Comparison of ENCODE assay signal across 29 cellular contexts in the genomic region with DNA sequence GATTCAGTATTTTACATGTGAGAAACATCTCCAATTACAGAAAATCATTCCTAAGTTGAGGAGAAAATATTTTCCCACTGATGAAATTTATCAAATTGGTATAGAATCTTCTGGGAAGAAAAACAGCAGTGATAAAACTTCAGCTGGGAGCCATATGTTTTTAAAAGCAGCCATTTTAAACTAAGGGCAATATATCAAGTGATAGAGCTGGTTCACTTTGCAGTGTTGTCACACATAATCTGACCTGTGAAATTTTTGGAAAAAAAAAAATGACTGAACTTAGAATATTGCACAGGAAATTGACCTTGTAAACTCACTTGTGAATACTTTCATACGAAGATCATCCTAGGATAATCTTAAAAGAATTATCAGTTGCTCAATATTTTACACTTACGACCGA. TPM values are rescaled to one million over a fixed set of nuclear protein-coding genes. Genes with fewer than 3 reads are reported as not detected.
DNase-seq lines count a peak whose midpoint lies in the region; FAIRE-seq and TF ChIP-seq lines count a peak whose summit lies in the region.
"Had no signal": no experiment of that assay in that cellular context is flagged by ENCODE, and none has a peak within 500 bp of the region (broad histone marks: within the 10 kb centered on the region; RNA-seq: fewer than 3 reads in every experiment).

No MANE protein-coding gene starts in this region.

- H3K4me1 Mint-ChIP-seq in HFFc6 (ENCODE audit: low read depth): peaks cover 13% of the 10 kb centered on the region
- peaks cover 19% of the 10 kb centered on the region for H3K4me1 Mint-ChIP-seq in activated T-cell treated with anti-CD3 and anti-CD28 coated beads, Interleukin-2, amount 50 U/mL, for 24 hours (ENCODE audit: low read depth)

- peak; percentile 11 for DNase-seq in AG08395 (ENCODE audit: low spot score)
- DNase-seq in EL: peak; percentile 51
- DNase-seq in HFFc6: no peak
- no peak for DNase-seq in mesenchymal stem cell
- DNase-seq in effector CD8-positive, alpha-beta T cell (lab: John Stamatoyannopoulos, UW): no peak
- DNase-seq in activated T-cell treated with anti-CD3 and anti-CD28 coated beads, Interleukin-2, amount 50 U/mL, for 24 hours: no peak
- DNase-seq in GM12892 (ENCODE audit: insufficient read length): no peak
- no peak for DNase-seq in NCI-H2196 treated with DMSO at 0.1 percent for 48 hours (lab: John Stamatoyannopoulos, UW; ENCODE audit: unreplicated experiment)
- DNase-seq: 8988T; Caco-2; CD8-positive, alpha-beta T cell; DMS 273 treated with DMSO at 0.1 percent for 48 hours; DMS79; Kasumi-1; MV-4-11; NCI-H1105; NCI-H146; NCI-H1930; NCI-H2107; NCI-H446; NCI-H524 treated with DMSO at 0.1 percent for 48 hours; NCI-H82; NK-92 treated with Interleukin-12 subunit alpha and Interleukin-12 subunit beta, amount 100 ng/mL, for 24 hours; PC-3; SJCRH30; T-helper 1 cell had no signal

- H2BK15ac ChIP-seq in mesenchymal stem cell (ENCODE audit: low read depth, poor library complexity, severe bottlenecking): no peak overlapping the region

- no peaks in the 10 kb centered on the region for H3K4me1 ChIP-seq in mesenchymal stem cell (ENCODE audit: control insufficient read depth, insufficient read depth, low read depth, low read length)
- H3K4me1 ChIP-seq: SJCRH30 had no signal

- H3K4ac ChIP-seq in mesenchymal stem cell (ENCODE audit: low read depth in 1 of 2, low read length in 2 of 2): no peak overlapping the region

- no peak overlapping the region for H3K4me2 ChIP-seq in mesenchymal stem cell (ENCODE audit: low read length, poor library complexity, severe bottlenecking)

- H3K36me3 Mint-ChIP-seq in HFFc6 (ENCODE audit: low read depth): no peaks in the 10 kb centered on the region
- H3K36me3 Mint-ChIP-seq in activated T-cell treated with anti-CD3 and anti-CD28 coated beads, Interleukin-2, amount 50 U/mL, for 24 hours (ENCODE audit: low read depth): no peaks in the 10 kb centered on the region
- H3K36me3 Mint-ChIP-seq: CD8-positive, alpha-beta T cell had no signal

- H3K27ac ChIP-seq in mesenchymal stem cell (ENCODE audit: low read length, poor library complexity, severe bottlenecking): no peak overlapping the region
- H3K27ac ChIP-seq: C4-2B, SJCRH30 had no signal

- TF ChIP-seq POLR2A in GM12892 (IDR thresholded peaks at IDR 0.05; ENCODE audit: low read depth, low read length): no peak

- no peak overlapping the region for H3K18ac ChIP-seq in mesenchymal stem cell (ENCODE audit: low read depth in 1 of 2, low read length in 2 of 2)

- no peak overlapping the region for H2AK5ac ChIP-seq in mesenchymal stem cell (ENCODE audit: low read length, severe bottlenecking)

- H3K27me3 ChIP-seq in mesenchymal stem cell (ENCODE audit: control insufficient read depth in 1 of 2, insufficient read depth in 1 of 2, low read length in 2 of 2): no peaks in the 10 kb centered on the region

- H4K8ac ChIP-seq in mesenchymal stem cell (ENCODE audit: low read length): no peak overlapping the region

- H3K14ac ChIP-seq in mesenchymal stem cell (ENCODE audit: low read length in 2 of 2): no peak overlapping the region

- no peak for FAIRE-seq in GM12892 (lab: Jason Lieb, UNC)
- FAIRE-seq: H1, HepG2 had no signal

- peak overlapping the region in 1 of 2 experiments; percentile 14 for H3K4me3 ChIP-seq in mesenchymal stem cell (ENCODE audit: insufficient read depth in 1 of 2, low read depth in 1 of 2, low read length in 2 of 2)
- H3K4me3 ChIP-seq: SJCRH30 had no signal

- H4K91ac ChIP-seq in mesenchymal stem cell (ENCODE audit: low read length): no peak overlapping the region

- no peaks in the 10 kb centered on the region; the same call in 1 of the 2 replicates for H3K27me3 Mint-ChIP-seq in HFFc6 (ENCODE audit: insufficient read depth)
- H3K27me3 Mint-ChIP-seq in activated T-cell treated with anti-CD3 and anti-CD28 coated beads, Interleukin-2, amount 50 U/mL, for 24 hours: no peaks in the 10 kb centered on the region

- no peak overlapping the region for H2AFZ ChIP-seq in mesenchymal stem cell (ENCODE audit: low read depth, low read length)

- no peaks in the 10 kb centered on the region for H3K79me1 ChIP-seq in mesenchymal stem cell (replicated peaks; ENCODE audit: low read length, poor library complexity, severe bottlenecking)

- TF ChIP-seq CTCF in HFFc6 (IDR thresholded peaks at IDR 0.05): no peak

- peak overlapping the region; percentile 44 for H3K9ac ChIP-seq in mesenchymal stem cell (ENCODE audit: low read length)

- H2BK120ac ChIP-seq in mesenchymal stem cell (ENCODE audit: low read depth, low read length): no peak overlapping the region

- no peak overlapping the region for H3K23ac ChIP-seq in mesenchymal stem cell (ENCODE audit: low read length in 2 of 2)

- H2BK5ac ChIP-seq in mesenchymal stem cell (ENCODE audit: low read depth, low read length, poor library complexity, severe bottlenecking): no peak overlapping the region

- H3K9me3 Mint-ChIP-seq in HFFc6: no peaks in the 10 kb centered on the region
- no peaks in the 10 kb centered on the region for H3K9me3 Mint-ChIP-seq in activated T-cell treated with anti-CD3 and anti-CD28 coated beads, Interleukin-2, amount 50 U/mL, for 24 hours
- H3K9me3 Mint-ChIP-seq: CD8-positive, alpha-beta T cell had no signal

- peak overlapping the region; percentile 18; the same call in 1 of the 2 replicates for H3K27ac Mint-ChIP-seq in HFFc6
- H3K27ac Mint-ChIP-seq in activated T-cell treated with anti-CD3 and anti-CD28 coated beads, Interleukin-2, amount 50 U/mL, for 24 hours: no peak overlapping the region
- H3K27ac Mint-ChIP-seq: CD8-positive, alpha-beta T cell had no signal

- no peak overlapping the region for H2BK12ac ChIP-seq in mesenchymal stem cell (ENCODE audit: low read length in 2 of 2)

- no peaks in the 10 kb centered on the region for H3K36me3 ChIP-seq in mesenchymal stem cell (ENCODE audit: control insufficient read depth in 1 of 2, insufficient read depth in 2 of 2, low read depth in 1 of 2, low read length in 2 of 2)
- H3K36me3 ChIP-seq: SJCRH30 had no signal

- H3K4me3 Mint-ChIP-seq in HFFc6: peak overlapping the region; percentile 67
- H3K4me3 Mint-ChIP-seq in activated T-cell treated with anti-CD3 and anti-CD28 coated beads, Interleukin-2, amount 50 U/mL, for 24 hours: no peak overlapping the region
- H3K4me3 Mint-ChIP-seq: CD8-positive, alpha-beta T cell had no signal

- no CpG with 5 or more reads among the region's 3 CpGs for WGBS in mesenchymal stem cell

- no peaks in the 10 kb centered on the region for H3K9me3 ChIP-seq in mesenchymal stem cell (ENCODE audit: control insufficient read depth, low read length)
- H3K9me3 ChIP-seq: Caco-2, SJCRH30 had no signal

RNA-seq across cellular contexts. Expression of gene EZH2, which starts 10.5 kb away (rescaled TPM):
- 10 to 100 TPM in 5 of 6 experiments, 1 to 10 TPM in 1; 8.9 to 21.5 (median 19.3) TPM for total RNA-seq in HFFc6 (2021; fragmentation: NEBNext Ultra II Directional; extraction: Animal tissue kit (Norgen Biotek cat#: 25700))
- 5.9 TPM for polyA plus RNA-seq in mesenchymal stem cell (2013, experiment 1 of 2)
- 5.6 TPM for polyA plus RNA-seq in mesenchymal stem cell (2013, experiment 2 of 2)
- 49.0 TPM for polyA plus RNA-seq in GM12892 (2012; ENCODE audit: missing spikeins)

Comparison
In these comparisons a context has a peak if more than half of its experiments do, and no peak if none do; other contexts are left out.
1. DNase-seq: peak in AG08395 (single experiment) and EL (single experiment); none in HFFc6 (single experiment), mesenchymal stem cell (single experiment), effector CD8-positive, alpha-beta T cell (single experiment), activated T-cell treated with anti-CD3 and anti-CD28 coated beads, Interleukin-2, amount 50 U/mL, for 24 hours (single experiment), GM12892 (single experiment) and NCI-H2196 treated with DMSO at 0.1 percent for 48 hours (single experiment).